In the genomic region with DNA sequence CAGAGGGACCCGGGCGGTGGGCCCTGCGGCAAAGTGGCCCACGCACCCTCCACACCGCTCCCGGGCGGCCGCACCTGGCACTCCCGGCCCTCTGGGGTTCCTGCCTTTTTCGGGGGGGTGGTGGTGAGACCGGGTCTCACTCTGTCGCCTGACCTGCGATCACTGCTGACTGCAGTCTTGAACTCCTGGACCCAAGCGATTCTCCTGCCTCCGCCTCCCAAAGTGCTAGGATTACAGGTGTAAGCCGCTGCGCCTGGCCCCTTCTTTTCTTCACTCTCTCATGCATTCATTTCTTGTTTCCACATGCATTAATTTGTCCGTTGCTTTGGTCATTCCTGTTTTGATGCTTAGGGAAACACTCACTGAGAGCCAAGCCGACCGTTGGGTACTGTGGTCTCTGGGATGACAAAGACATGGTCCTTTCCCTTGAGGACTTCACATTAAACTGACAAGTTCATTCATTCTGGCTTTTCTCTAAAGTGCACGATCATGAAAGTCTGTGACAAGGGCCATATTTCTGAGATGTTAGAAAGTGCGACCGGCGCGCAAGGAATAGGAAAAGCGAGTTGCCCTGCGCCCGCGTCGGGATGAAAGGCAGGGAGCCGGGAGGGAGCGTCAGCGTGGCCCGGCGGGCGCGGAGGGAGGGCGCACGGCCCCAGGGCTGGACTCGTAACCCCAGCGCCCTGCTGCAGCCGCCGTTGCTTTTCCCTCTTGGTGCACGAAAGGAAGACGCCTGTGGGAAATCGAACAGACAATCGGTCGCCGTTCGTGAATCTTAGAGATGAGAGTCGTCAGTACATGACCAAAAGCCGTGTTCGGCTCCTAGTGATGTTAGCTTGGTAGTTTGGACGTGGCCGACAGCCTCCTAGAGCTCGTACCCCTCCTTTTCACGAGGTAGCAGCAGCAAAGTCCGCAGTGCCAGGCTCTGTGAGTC, we compare ENCODE assay signal across 7 cellular contexts. TPM values are rescaled to one million over a fixed set of nuclear protein-coding genes. Genes with fewer than 3 reads are reported as not detected.
DNase-seq lines count a peak whose midpoint lies in the region; ATAC-seq, FAIRE-seq and TF ChIP-seq lines count a peak whose summit lies in the region.

No MANE protein-coding gene starts in this region.

- H3K27ac ChIP-seq in MM.1S (ENCODE audit: low read length) = no peak overlapping the region

- TF ChIP-seq POLR2A in GM12892 (IDR thresholded peaks at IDR 0.05; ENCODE audit: low read depth, low read length) = no peak; the same call in 1 of the 2 replicates

- H3K27me3 Mint-ChIP-seq in immature natural killer cell (ENCODE audit: low read depth in 3 of 3) = peaks cover 10 to 17% (median 15%) of the 10 kb centered on the region in 3 donors
- H3K27me3 Mint-ChIP-seq in stimulated activated memory B cell treated with anti-CD40 and anti-IgM and Interleukin-4, amounts not matched to agents 10 μg/mL and 1 μg/mL and 100 μg/mL, for 72 hours = no peaks in the 10 kb centered on the region

- H3K9ac ChIP-seq in MM.1S (ENCODE audit: low read length) = no peak overlapping the region

- no peaks in the 10 kb centered on the region for H3K79me2 ChIP-seq in MM.1S (ENCODE audit: low read length)

- no peaks in the 10 kb centered on the region for H3K36me3 ChIP-seq in MM.1S (replicated peaks; ENCODE audit: insufficient read depth, low read length)

- H3K4me1 ChIP-seq in MM.1S (ENCODE audit: low read length) = no peaks in the 10 kb centered on the region

- H3K9me3 ChIP-seq in MM.1S (replicated peaks; ENCODE audit: insufficient read depth, low read length) = no peaks in the 10 kb centered on the region

- H3K27ac Mint-ChIP-seq in immature natural killer cell = peak overlapping the region in 1 of 6 donors; percentile 38
- H3K27ac Mint-ChIP-seq in stimulated activated memory B cell treated with anti-CD40 and anti-IgM and Interleukin-4, amounts not matched to agents 10 μg/mL and 1 μg/mL and 100 μg/mL, for 72 hours = peak overlapping the region; percentile 95

- no peaks in the 10 kb centered on the region for H4K20me1 ChIP-seq in MM.1S (ENCODE audit: insufficient read depth, low read length)

- peak; percentile 87 for FAIRE-seq in GM12892 (lab: Jason Lieb, UNC)

- peak; percentile 18 for DNase-seq in GM12892 (ENCODE audit: insufficient read length)
- no peak for DNase-seq in MM.1S
- peak; percentile 45 for DNase-seq in astrocyte of the hippocampus (ENCODE audit: low read depth, low spot score)
- no peak for DNase-seq in immature natural killer cell
- DNase-seq in NK-92 treated with Interleukin-12 subunit alpha and Interleukin-12 subunit beta, amount 100 ng/mL, for 24 hours (lab: John Stamatoyannopoulos, UW) = no peak

- H3K36me3 Mint-ChIP-seq in immature natural killer cell = no peaks in the 10 kb centered on the region
- peaks cover 18% of the 10 kb centered on the region for H3K36me3 Mint-ChIP-seq in stimulated activated memory B cell treated with anti-CD40 and anti-IgM and Interleukin-4, amounts not matched to agents 10 μg/mL and 1 μg/mL and 100 μg/mL, for 72 hours

- H3K9me2 ChIP-seq in MM.1S (replicated peaks; ENCODE audit: insufficient read depth, low read length) = no peaks in the 10 kb centered on the region

- H3K4me2 ChIP-seq in MM.1S (ENCODE audit: low read depth, low read length) = peak overlapping the region; percentile 65; the same call in 1 of the 2 replicates

- H3K4me3 Mint-ChIP-seq in immature natural killer cell = peak overlapping the region; percentile 74 to 86 (median 82)
- H3K4me3 Mint-ChIP-seq in stimulated activated memory B cell treated with anti-CD40 and anti-IgM and Interleukin-4, amounts not matched to agents 10 μg/mL and 1 μg/mL and 100 μg/mL, for 72 hours = peak overlapping the region; percentile 97

- peaks cover 0 to 3% (median 0%) of the 10 kb centered on the region in 6 donors for H3K9me3 Mint-ChIP-seq in immature natural killer cell
- H3K9me3 Mint-ChIP-seq in stimulated activated memory B cell treated with anti-CD40 and anti-IgM and Interleukin-4, amounts not matched to agents 10 μg/mL and 1 μg/mL and 100 μg/mL, for 72 hours = no peaks in the 10 kb centered on the region

- H3K27me3 ChIP-seq in MM.1S (replicated peaks; ENCODE audit: insufficient read depth, low read length) = peaks cover 14% of the 10 kb centered on the region

- no peak overlapping the region for H2AFZ ChIP-seq in MM.1S (ENCODE audit: low read length)

- peak overlapping the region; percentile 43; the same call in 1 of the 2 replicates for H3K4me3 ChIP-seq in MM.1S (ENCODE audit: low read length)

- peak; percentile 1 for ATAC-seq in stimulated activated memory B cell treated with anti-CD40 and anti-IgM and Interleukin-4, amounts not matched to agents 10 μg/mL and 1 μg/mL and 100 μg/mL, for 72 hours
- ATAC-seq in esophagus mucosa = no peak

- H3K4me1 Mint-ChIP-seq in immature natural killer cell = peaks cover 12 to 23% of the 10 kb centered on the region in 2 donors
- H3K4me1 Mint-ChIP-seq in stimulated activated memory B cell treated with anti-CD40 and anti-IgM and Interleukin-4, amounts not matched to agents 10 μg/mL and 1 μg/mL and 100 μg/mL, for 72 hours = peaks cover 50% of the 10 kb centered on the region

- peaks cover 9% of the 10 kb centered on the region; the same call in 1 of the 2 replicates for H3F3A ChIP-seq in MM.1S (ENCODE audit: insufficient read depth, low read length)

- no peak for TF ChIP-seq CTCF in MM.1S (IDR thresholded peaks at IDR 0.05; ENCODE audit: low read length)

RNA-seq across cellular contexts. Expression of gene MCOLN2, which starts 1.0 kb away (rescaled TPM):
- 119 TPM for polyA plus RNA-seq in GM12892 (2012; ENCODE audit: missing spikeins)
- polyA plus RNA-seq in immature natural killer cell = 1 to 10 TPM; 1.4 to 3.8 (median 2.1) TPM
- total RNA-seq in esophagus mucosa = 0.52 TPM

RNA-seq across cellular contexts. Expression of gene MCOLN3, which starts 50.4 kb away (rescaled TPM):
- polyA plus RNA-seq in GM12892 (2012; ENCODE audit: missing spikeins) = 4.1 TPM
- polyA plus RNA-seq in immature natural killer cell = not detected
- total RNA-seq in esophagus mucosa = 0.36 TPM

Comparison
In these comparisons a context has a peak if more than half of its experiments do, and no peak if none do; other contexts are left out.
1. DNase-seq: peak in GM12892 (single experiment) and astrocyte of the hippocampus (single experiment); none in MM.1S (single experiment), immature natural killer cell (0 of 3) and NK-92 treated with Interleukin-12 subunit alpha and Interleukin-12 subunit beta, amount 100 ng/mL, for 24 hours (single experiment).